Comparison of ENCODE assay signal across 23 cellular contexts in the genomic region with DNA sequence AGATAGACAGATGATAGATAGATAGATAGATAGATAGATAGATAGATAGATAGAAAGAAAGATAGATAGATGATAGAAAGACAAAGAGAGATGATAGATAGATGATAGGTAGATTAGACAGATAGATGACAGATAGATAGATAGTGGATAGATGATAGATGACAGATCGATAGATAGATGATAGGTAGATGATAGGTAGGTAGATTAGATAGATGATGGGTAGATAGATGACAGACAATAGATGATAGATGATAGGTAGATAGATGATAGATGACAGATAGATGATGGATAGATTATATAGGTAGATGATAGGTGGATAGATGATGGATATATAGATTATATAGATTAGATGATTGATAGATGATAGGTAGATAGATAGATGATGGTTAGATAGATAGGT. TPM values are rescaled to one million over a fixed set of nuclear protein-coding genes. Genes with fewer than 3 reads are reported as not detected.
"Had no signal": no experiment of that assay in that cellular context is flagged by ENCODE, and none has a peak within 500 bp of the region (broad histone marks: within the 10 kb centered on the region; RNA-seq: fewer than 3 reads in every experiment).

No MANE protein-coding gene starts in this region.

- H3K9me3 Mint-ChIP-seq: T-cell had no signal

- H3K9me3 ChIP-seq: MG63, SK-N-SH had no signal

- H3K4me3 Mint-ChIP-seq: T-cell had no signal

- H3K27me3 Mint-ChIP-seq: T-cell had no signal

- H3K27ac ChIP-seq: KMS-11, RWPE1 had no signal

- H3K9ac ChIP-seq: KMS-11, SK-N-SH had no signal

- H3K27me3 ChIP-seq: MG63 had no signal

- H3K4me2 ChIP-seq: KMS-11, SK-N-SH had no signal

- H3K4me3 ChIP-seq: MG63 had no signal

- DNase-seq: IMR-90, Kasumi-1, MG63, NCI-H1092, NCI-H1436, NCI-H187, NCI-H2029, NCI-H2081 treated with DMSO at 0.1 percent for 48 hours, NCI-H2171, NCI-H226, NCI-H446, NCI-H510A, NCI-H524 treated with DMSO at 0.1 percent for 48 hours, NCI-H69, NCI-H774, SHP77, SK-N-SH, SW 1271, T-cell had no signal

- H3K27ac Mint-ChIP-seq: T-cell had no signal

- ATAC-seq: HepG2, T-cell had no signal

RNA-seq across cellular contexts. Expression of a gene that starts 19.3 kb away (rescaled TPM):
- total RNA-seq: HT1080 had no signal

RNA-seq across cellular contexts. Expression of a gene that starts 46.0 kb away (rescaled TPM):
- total RNA-seq: HepG2, HT1080, IMR-90 had no signal
- polyA plus RNA-seq: HepG2 had no signal
